Comparison of ENCODE assay signal across 1 cellular context in the genomic region with DNA sequence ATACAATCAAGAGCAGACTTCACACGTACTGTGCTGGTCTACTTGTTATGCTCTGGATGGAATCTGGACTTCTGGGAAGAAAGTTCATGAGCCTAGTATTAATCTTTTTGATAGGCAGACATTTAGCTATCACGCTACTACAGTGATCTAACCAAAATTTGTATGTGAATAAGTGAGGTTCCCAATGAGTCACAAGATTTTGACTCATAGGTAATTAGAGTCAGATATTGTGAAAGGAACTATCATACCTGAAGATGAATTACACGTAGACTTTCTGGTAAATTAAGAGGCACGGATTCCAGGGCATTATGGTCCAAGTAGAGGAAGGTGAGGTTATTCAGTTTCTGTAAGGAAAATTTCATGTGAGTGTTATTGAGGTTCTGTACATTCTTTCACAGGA.
A peak's percentile ranks its signal among the peaks of the same experiment; 100 is the strongest.
TF ChIP-seq lines count a peak whose summit lies in the region.

No MANE protein-coding gene starts in this region.

TF ChIP-seq in SK-N-SH, 30 proteins besides CTCF, POLR2A, EP300 and RAD21:
- TF ChIP-seq, protein P1, sequence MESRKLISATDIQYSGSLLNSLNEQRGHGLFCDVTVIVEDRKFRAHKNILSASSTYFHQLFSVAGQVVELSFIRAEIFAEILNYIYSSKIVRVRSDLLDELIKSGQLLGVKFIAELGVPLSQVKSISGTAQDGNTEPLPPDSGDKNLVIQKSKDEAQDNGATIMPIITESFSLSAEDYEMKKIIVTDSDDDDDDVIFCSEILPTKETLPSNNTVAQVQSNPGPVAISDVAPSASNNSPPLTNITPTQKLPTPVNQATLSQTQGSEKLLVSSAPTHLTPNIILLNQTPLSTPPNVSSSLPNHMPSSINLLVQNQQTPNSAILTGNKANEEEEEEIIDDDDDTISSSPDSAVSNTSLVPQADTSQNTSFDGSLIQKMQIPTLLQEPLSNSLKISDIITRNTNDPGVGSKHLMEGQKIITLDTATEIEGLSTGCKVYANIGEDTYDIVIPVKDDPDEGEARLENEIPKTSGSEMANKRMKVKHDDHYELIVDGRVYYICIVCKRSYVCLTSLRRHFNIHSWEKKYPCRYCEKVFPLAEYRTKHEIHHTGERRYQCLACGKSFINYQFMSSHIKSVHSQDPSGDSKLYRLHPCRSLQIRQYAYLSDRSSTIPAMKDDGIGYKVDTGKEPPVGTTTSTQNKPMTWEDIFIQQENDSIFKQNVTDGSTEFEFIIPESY (IDR thresholded peaks at IDR 0.05; ENCODE audit: borderline replicate concordance, low read depth), result no peak
- TF ChIP-seq POLR2AphosphoS5 (IDR thresholded peaks at IDR 0.05; ENCODE audit: low read depth, low read length) (no peak), RCOR1 (IDR thresholded peaks at IDR 0.05; ENCODE audit: low read length) (no peak), FOSL2 (IDR thresholded peaks at IDR 0.05; ENCODE audit: borderline replicate concordance, low read depth) (0 out of 2 replicates have a peak, but pooled peaks have one; percentile 27), MXI1 (IDR thresholded peaks at IDR 0.05; ENCODE audit: low read depth, low read length) (no peak)
- TF ChIP-seq, protein P2, sequence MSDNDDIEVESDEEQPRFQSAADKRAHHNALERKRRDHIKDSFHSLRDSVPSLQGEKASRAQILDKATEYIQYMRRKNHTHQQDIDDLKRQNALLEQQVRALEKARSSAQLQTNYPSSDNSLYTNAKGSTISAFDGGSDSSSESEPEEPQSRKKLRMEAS (IDR thresholded peaks at IDR 0.05; ENCODE audit: low read depth), result no peak
- TF ChIP-seq, protein P3, sequence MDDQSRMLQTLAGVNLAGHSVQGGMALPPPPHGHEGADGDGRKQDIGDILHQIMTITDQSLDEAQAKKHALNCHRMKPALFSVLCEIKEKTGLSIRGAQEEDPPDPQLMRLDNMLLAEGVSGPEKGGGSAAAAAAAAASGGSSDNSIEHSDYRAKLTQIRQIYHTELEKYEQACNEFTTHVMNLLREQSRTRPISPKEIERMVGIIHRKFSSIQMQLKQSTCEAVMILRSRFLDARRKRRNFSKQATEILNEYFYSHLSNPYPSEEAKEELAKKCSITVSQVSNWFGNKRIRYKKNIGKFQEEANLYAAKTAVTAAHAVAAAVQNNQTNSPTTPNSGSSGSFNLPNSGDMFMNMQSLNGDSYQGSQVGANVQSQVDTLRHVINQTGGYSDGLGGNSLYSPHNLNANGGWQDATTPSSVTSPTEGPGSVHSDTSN (IDR thresholded peaks at IDR 0.05), result no peak
